In genomic region chr12:71075743-71076142, GRCh38 we compare ENCODE assay signal across 27 cellular contexts.
"Had no signal": no experiment of that assay in that cellular context is flagged by ENCODE, and none has a peak within 500 bp of the region (broad histone marks: within the 10 kb centered on the region; RNA-seq: fewer than 3 reads in every experiment).

No MANE protein-coding gene starts in this region.

- H3K9me3 ChIP-seq: left ventricle myocardium inferior, neutrophil, psoas muscle, right atrium auricular region, stomach, testis, thyroid gland, transverse colon, upper lobe of left lung, vagina had no signal

- H2AFZ ChIP-seq: neural progenitor cell, parathyroid adenoma had no signal

- H3K27me3 ChIP-seq: neural progenitor cell, neutrophil, right atrium auricular region, stomach, testis, thyroid gland, transverse colon, upper lobe of left lung, vagina had no signal

- H3K9ac ChIP-seq: neural progenitor cell, parathyroid adenoma had no signal

- H3K4me2 ChIP-seq: neural progenitor cell had no signal

- H3K27ac ChIP-seq: left ventricle myocardium inferior, neural progenitor cell, neutrophil, parathyroid adenoma, psoas muscle, right atrium auricular region, skin epidermis, stomach, testis, thyroid gland, transverse colon, upper lobe of left lung, vagina had no signal

- H3K4me1 ChIP-seq: left ventricle myocardium inferior, neural progenitor cell, parathyroid adenoma, psoas muscle, right atrium auricular region, stomach, testis, thyroid gland, transverse colon, upper lobe of left lung, vagina had no signal

- H3K36me3 ChIP-seq: left ventricle myocardium inferior, neural progenitor cell, neutrophil, right atrium auricular region, stomach, thyroid gland, transverse colon, upper lobe of left lung, vagina had no signal

- H3K4me3 ChIP-seq: left ventricle myocardium inferior, lung, neural progenitor cell, psoas muscle, right atrium auricular region, skin epidermis, stomach, testis, thyroid gland, transverse colon, upper lobe of left lung, vagina had no signal

- ATAC-seq: natural killer cell; psoas muscle; sciatic nerve; stimulated activated naive B cell treated with anti-CD40 and anti-IgM and Interleukin-4, amounts not matched to agents 10 μg/mL and 1 μg/mL and 100 μg/mL, for 72 hours; stimulated activated naive CD8-positive, alpha-beta T cell treated with anti-CD3 and anti-CD28 coated beads, Interleukin-15, Interleukin-2, amounts not matched to agents 100 U/mL and 50 U/mL, for 24 hours had no signal

- H3K79me2 ChIP-seq: parathyroid adenoma had no signal

- DNase-seq: kidney; left ventricle myocardium inferior; mesendoderm; naive B cell; natural killer cell; nephron progenitor cell; occipital lobe; psoas muscle; stimulated activated CD4-positive, alpha-beta T cell treated with anti-CD3 and anti-CD28 coated beads, Interleukin-12 subunit alpha, Interleukin-12 subunit beta, amount 100 ng/mL, for 4 hours; stimulated activated CD4-positive, alpha-beta T cell treated with anti-CD3 and anti-CD28 coated beads, Interleukin-15, amount 100 ng/mL, for 24 hours; stimulated activated CD4-positive, alpha-beta T cell treated with anti-CD3 and anti-CD28 coated beads, Interleukin-2, amount 100 ng/mL, for 24 hours; stimulated activated CD4-positive, alpha-beta T cell treated with anti-CD3 and anti-CD28 coated beads, Interleukin-4, amount 100 ng/mL, for 1 hour; stimulated activated naive B cell treated with anti-CD40 and anti-IgM and Interleukin-4, amounts not matched to agents 10 μg/mL and 1 μg/mL and 100 μg/mL, for 72 hours; stimulated activated naive CD8-positive, alpha-beta T cell treated with anti-CD3 and anti-CD28 coated beads, Interleukin-15, Interleukin-2, amounts not matched to agents 100 U/mL and 50 U/mL, for 24 hours; stomach; testis; thyroid gland; transverse colon; upper lobe of left lung had no signal
